8 cellular contexts compared by ENCODE assay signal in the genomic region with DNA sequence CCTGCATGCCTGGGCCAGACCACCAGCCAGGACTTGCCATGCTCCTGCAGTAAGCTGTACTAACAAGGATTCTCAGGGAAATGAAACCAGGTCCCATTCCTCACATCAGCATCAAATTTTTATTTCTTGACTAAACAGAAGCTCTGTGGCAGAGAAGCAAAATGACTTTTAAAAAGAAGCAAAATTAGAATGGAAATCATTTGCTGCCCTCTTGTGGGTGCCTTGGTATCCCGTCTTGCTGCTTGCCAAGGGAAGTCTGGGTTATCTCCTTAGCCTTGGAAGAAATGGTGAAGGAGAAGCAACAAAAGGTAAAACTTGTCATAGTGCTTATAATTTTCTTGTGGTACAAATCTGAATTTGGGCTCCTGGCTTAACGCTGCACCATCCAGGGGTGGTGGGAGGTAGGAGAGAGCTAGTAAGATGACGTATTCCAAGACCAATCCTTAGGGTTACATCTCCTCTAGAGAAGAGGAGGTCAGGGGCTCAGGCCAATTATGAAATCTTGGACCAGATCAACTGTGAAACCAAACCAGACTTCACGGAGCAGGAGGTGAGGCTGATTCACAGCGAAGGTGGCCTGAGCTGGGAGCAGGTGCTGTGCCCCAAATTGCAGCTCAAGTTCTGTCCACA.
DNase-seq lines count a peak whose midpoint lies in the region; ATAC-seq and TF ChIP-seq lines count a peak whose summit lies in the region.

No MANE protein-coding gene starts in this region.

- CTCF ChIA-PET in activated CD4-positive, alpha-beta memory T cell treated with anti-CD3 and anti-CD28 coated beads for 36 hours (lab: Charles Lee), result interaction anchor here (0.5 to 3.1 kb wide), 6 partner anchors 11 to 93 kb away, joined by 3 to 24 read pairs (median 3); no protein-coding TSS in a partner anchor

- H3K9me3 Mint-ChIP-seq in activated CD4-positive, alpha-beta memory T cell treated with anti-CD3 and anti-CD28 coated beads for 36 hours, result no peaks in the 10 kb centered on the region

- DNase-seq in SIG-M5 treated with dmso at 0.1 percent for 504 hours (lab: John Stamatoyannopoulos, UW; ENCODE audit: unreplicated experiment), result peak; percentile 36
- DNase-seq in SIG-M5 (lab: John Stamatoyannopoulos, UW), result no peak
- DNase-seq in LoVo (ENCODE audit: low spot score), result peak; percentile 7
- peak; percentile 62 for DNase-seq in adipocyte (ENCODE audit: low read depth)
- no peak for DNase-seq in lower lobe of right lung
- no peak for DNase-seq in upper lobe of left lung
- no peak for DNase-seq in activated CD4-positive, alpha-beta memory T cell treated with anti-CD3 and anti-CD28 coated beads for 36 hours
- DNase-seq in activated CD4-positive, alpha-beta T cell treated with anti-CD3 and anti-CD28 coated beads, Interleukin-2, amount 50 U/mL, for 1 hour, result no peak

- TF ChIP-seq POLR2A in upper lobe of left lung (IDR thresholded peaks at IDR 0.05), result no peak

- no peak overlapping the region for H3K9ac ChIP-seq in adipocyte (ENCODE audit: low read length)

- TF ChIP-seq EP300 in upper lobe of left lung (IDR thresholded peaks at IDR 0.05), result no peak

- H3K27me3 Mint-ChIP-seq in activated CD4-positive, alpha-beta memory T cell treated with anti-CD3 and anti-CD28 coated beads for 36 hours, result peaks cover 6% of the 10 kb centered on the region

- no peak overlapping the region for H3K4me3 Mint-ChIP-seq in activated CD4-positive, alpha-beta memory T cell treated with anti-CD3 and anti-CD28 coated beads for 36 hours

- 27 to 39% methylated on average over 5 of the region's 5 CpGs for WGBS in upper lobe of left lung, 2 donors

- H3K4me3 ChIP-seq in adipocyte (ENCODE audit: low read length) (no peak overlapping the region), lower lobe of right lung (no peak overlapping the region), upper lobe of left lung (no peak overlapping the region)

- H3K9me3 ChIP-seq in adipocyte (ENCODE audit: control insufficient read depth, low read length) (no peaks in the 10 kb centered on the region), lower lobe of right lung (no peaks in the 10 kb centered on the region), upper lobe of left lung (no peaks in the 10 kb centered on the region)

- H3K4me1 Mint-ChIP-seq in activated CD4-positive, alpha-beta memory T cell treated with anti-CD3 and anti-CD28 coated beads for 36 hours (ENCODE audit: low read depth), result no peaks in the 10 kb centered on the region

- intact Hi-C loops in lower lobe of right lung (cut with DNase I), result no loop called here
- intact Hi-C loops in activated CD4-positive, alpha-beta memory T cell treated with anti-CD3 and anti-CD28 coated beads for 36 hours (cut with micrococcal nuclease), result no loop called here

- H3K27me3 ChIP-seq in adipocyte (replicated peaks; ENCODE audit: control insufficient read depth, insufficient read depth, low read length) (peaks cover 11% of the 10 kb centered on the region), lower lobe of right lung (ENCODE audit: low read depth) (no peaks in the 10 kb centered on the region), upper lobe of left lung (no peaks in the 10 kb centered on the region)

- no peak overlapping the region for H3K27ac Mint-ChIP-seq in activated CD4-positive, alpha-beta memory T cell treated with anti-CD3 and anti-CD28 coated beads for 36 hours

- peak; percentile 29 for TF ChIP-seq CTCF in lower lobe of right lung (IDR thresholded peaks at IDR 0.05)
- TF ChIP-seq CTCF in upper lobe of left lung (IDR thresholded peaks at IDR 0.05), result peak in 2 of 6 experiments; percentile 21 to 23

- POLR2A ChIA-PET in activated CD4-positive, alpha-beta memory T cell treated with anti-CD3 and anti-CD28 coated beads for 36 hours (lab: Charles Lee), result no interaction called here

- ATAC-seq in lower lobe of right lung (no peak), upper lobe of left lung (ENCODE audit: low FRiP score in 2 of 2) (no peak)

- H3K36me3 Mint-ChIP-seq in activated CD4-positive, alpha-beta memory T cell treated with anti-CD3 and anti-CD28 coated beads for 36 hours, result no peaks in the 10 kb centered on the region

- H3K4me1 ChIP-seq in adipocyte (ENCODE audit: control insufficient read depth, insufficient read depth, low read length), result no peaks in the 10 kb centered on the region
- H3K4me1 ChIP-seq in lower lobe of right lung, result no peaks in the 10 kb centered on the region
- H3K4me1 ChIP-seq in upper lobe of left lung, result no peaks in the 10 kb centered on the region

- H3K27ac ChIP-seq in lower lobe of right lung (no peak overlapping the region), upper lobe of left lung (no peak overlapping the region)

- H3K36me3 ChIP-seq in adipocyte (ENCODE audit: control insufficient read depth, insufficient read depth, low read length, severe bottlenecking), result no peaks in the 10 kb centered on the region
- no peaks in the 10 kb centered on the region for H3K36me3 ChIP-seq in lower lobe of right lung
- no peaks in the 10 kb centered on the region for H3K36me3 ChIP-seq in upper lobe of left lung

Comparison
In these comparisons a context has a peak if more than half of its experiments do, and no peak if none do; other contexts are left out.
1. DNase-seq: peak in SIG-M5 treated with dmso at 0.1 percent for 504 hours (single experiment), LoVo (single experiment) and adipocyte (single experiment); none in SIG-M5 (single experiment), lower lobe of right lung (single experiment), upper lobe of left lung (0 of 2), activated CD4-positive, alpha-beta memory T cell treated with anti-CD3 and anti-CD28 coated beads for 36 hours (single experiment) and activated CD4-positive, alpha-beta T cell treated with anti-CD3 and anti-CD28 coated beads, Interleukin-2, amount 50 U/mL, for 1 hour (single experiment).